Comparison of ENCODE assay signal across 9 cellular contexts in the genomic region with DNA sequence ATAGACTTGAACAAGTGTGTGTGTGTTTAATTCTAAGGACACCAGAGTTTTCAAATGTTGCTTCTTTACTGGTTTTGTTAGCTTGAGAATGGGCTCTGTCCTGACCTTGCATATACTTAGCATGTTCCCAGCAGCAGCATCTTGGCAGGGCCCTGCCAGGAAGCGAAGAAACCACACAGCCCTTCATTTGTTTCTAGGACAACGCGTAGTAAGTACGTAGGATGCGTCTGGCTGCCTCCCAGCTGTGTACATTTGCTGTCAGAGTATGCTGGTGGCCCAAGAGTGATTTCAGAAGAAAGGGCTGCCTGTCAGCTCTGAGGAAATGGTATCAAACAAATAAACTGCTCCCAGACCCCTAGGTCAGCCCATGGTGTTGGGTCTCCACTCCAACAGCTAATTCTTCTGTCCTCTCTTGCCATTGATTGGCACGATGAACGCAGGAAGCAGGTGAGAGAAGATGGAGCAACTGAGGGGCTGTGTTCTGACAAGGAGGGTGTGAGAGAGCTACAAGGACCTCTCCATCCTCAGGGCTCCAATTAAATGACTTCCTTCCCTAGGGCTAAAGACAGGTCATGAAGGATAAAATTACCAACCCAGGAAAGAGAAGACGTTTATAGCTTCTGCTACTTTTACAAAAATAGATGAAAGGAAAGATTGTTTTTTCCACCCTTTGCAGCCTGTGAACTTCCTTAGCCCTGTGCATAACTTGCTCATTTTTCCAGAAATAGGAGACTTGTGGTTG. TPM values are rescaled to one million over a fixed set of nuclear protein-coding genes. Genes with fewer than 3 reads are reported as not detected.
DNase-seq lines count a peak whose midpoint lies in the region; ATAC-seq and FAIRE-seq lines count a peak whose summit lies in the region.
"Had no signal": no experiment of that assay in that cellular context is flagged by ENCODE, and none has a peak within 500 bp of the region (broad histone marks: within the 10 kb centered on the region; RNA-seq: fewer than 3 reads in every experiment).

No MANE protein-coding gene starts in this region.

- H3K9me3 Mint-ChIP-seq in effector memory CD8-positive, alpha-beta T cell = no peaks in the 10 kb centered on the region

- no peaks in the 10 kb centered on the region for H3K36me3 Mint-ChIP-seq in effector memory CD8-positive, alpha-beta T cell (ENCODE audit: insufficient read depth)

- FAIRE-seq in RCC 7860 (lab: Jason Lieb, UNC) = no peak

- H3K27me3 Mint-ChIP-seq in effector memory CD8-positive, alpha-beta T cell = peaks cover 15 to 33% of the 10 kb centered on the region in 2 donors

- ATAC-seq in GM19395 (IDR thresholded peaks at IDR 0.05; ENCODE audit: unreplicated experiment) = peak; percentile 85
- peak; percentile 58 for ATAC-seq in HG03175 (IDR thresholded peaks at IDR 0.05; ENCODE audit: unreplicated experiment)
- ATAC-seq in effector memory CD8-positive, alpha-beta T cell (replicated peaks) = peak; percentile 40
- ATAC-seq in esophagus mucosa = no peak

- H3K4me1 Mint-ChIP-seq in effector memory CD8-positive, alpha-beta T cell (ENCODE audit: low read depth in 2 of 2) = peaks cover 0 to 2% of the 10 kb centered on the region in 2 donors

- H3K4me3 Mint-ChIP-seq in effector memory CD8-positive, alpha-beta T cell = no peak overlapping the region

- H3K27ac Mint-ChIP-seq in effector memory CD8-positive, alpha-beta T cell = no peak overlapping the region

- DNase-seq in DMS79 (lab: John Stamatoyannopoulos, UW) = peak; percentile 42
- no peak for DNase-seq in effector memory CD8-positive, alpha-beta T cell
- no peak for DNase-seq in NCI-H345 (lab: John Stamatoyannopoulos, UW)
- no peak for DNase-seq in RCC 7860 (ENCODE audit: low spot score)
- DNase-seq in HUDEP-2 (lab: John Stamatoyannopoulos, UW; ENCODE audit: unreplicated experiment in 76 of 76) = no peak
- DNase-seq: Karpas-422 had no signal

RNA-seq across cellular contexts. Expression of a gene that starts 55.9 kb away (rescaled TPM):
- 64.3 TPM for total RNA-seq in esophagus mucosa
